Comparison of ENCODE assay signal across 2 cellular contexts in the genomic region with DNA sequence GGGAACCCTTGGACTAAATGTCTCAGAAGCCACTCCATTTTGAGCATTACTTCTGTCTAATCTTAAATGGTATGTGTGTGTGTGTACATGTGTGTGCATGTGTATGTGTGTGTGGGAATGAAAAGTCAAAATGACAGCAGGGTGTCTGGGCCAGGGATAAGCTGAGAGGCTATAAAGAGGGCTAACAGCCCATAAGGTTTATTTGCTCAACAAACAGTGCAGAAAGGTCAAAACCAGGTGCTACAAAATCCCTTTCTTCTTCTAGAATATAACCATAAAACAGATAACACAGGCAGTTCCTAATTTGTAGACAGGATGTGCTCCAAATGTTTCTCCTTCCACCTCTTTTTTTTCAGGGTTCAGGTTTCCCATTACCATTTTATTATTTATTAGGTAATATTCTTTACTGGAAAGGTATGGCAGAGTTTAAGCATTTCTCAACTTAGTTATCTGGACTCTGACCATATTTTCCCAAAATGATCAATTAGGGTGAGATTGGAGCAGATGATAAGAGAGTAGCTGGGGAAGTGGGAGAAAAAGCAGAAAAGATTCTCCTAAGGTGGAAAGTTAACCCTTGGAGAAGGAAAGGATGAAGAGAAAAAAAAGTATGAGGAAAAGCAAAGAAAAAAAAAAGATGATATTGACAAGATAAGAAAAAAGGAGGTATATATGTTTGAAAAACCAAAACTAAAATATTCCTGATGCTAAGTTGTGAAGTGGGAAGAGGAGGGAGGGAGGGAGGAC.
TF ChIP-seq lines count a peak whose summit lies in the region.

No MANE protein-coding gene starts in this region.

TF ChIP-seq in SK-N-SH, 30 proteins besides CTCF, POLR2A, EP300 and RAD21 (continued from another document):
- TF ChIP-seq, protein P1, sequence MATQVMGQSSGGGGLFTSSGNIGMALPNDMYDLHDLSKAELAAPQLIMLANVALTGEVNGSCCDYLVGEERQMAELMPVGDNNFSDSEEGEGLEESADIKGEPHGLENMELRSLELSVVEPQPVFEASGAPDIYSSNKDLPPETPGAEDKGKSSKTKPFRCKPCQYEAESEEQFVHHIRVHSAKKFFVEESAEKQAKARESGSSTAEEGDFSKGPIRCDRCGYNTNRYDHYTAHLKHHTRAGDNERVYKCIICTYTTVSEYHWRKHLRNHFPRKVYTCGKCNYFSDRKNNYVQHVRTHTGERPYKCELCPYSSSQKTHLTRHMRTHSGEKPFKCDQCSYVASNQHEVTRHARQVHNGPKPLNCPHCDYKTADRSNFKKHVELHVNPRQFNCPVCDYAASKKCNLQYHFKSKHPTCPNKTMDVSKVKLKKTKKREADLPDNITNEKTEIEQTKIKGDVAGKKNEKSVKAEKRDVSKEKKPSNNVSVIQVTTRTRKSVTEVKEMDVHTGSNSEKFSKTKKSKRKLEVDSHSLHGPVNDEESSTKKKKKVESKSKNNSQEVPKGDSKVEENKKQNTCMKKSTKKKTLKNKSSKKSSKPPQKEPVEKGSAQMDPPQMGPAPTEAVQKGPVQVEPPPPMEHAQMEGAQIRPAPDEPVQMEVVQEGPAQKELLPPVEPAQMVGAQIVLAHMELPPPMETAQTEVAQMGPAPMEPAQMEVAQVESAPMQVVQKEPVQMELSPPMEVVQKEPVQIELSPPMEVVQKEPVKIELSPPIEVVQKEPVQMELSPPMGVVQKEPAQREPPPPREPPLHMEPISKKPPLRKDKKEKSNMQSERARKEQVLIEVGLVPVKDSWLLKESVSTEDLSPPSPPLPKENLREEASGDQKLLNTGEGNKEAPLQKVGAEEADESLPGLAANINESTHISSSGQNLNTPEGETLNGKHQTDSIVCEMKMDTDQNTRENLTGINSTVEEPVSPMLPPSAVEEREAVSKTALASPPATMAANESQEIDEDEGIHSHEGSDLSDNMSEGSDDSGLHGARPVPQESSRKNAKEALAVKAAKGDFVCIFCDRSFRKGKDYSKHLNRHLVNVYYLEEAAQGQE (IDR thresholded peaks at IDR 0.05; ENCODE audit: low read depth, low read length): no peak
- no peak for TF ChIP-seq RFX5 (IDR thresholded peaks at IDR 0.05; ENCODE audit: low read length)
- TF ChIP-seq TCF12 (IDR thresholded peaks at IDR 0.05): no peak
- no peak for TF ChIP-seq NRF1 (IDR thresholded peaks at IDR 0.05; ENCODE audit: low read depth, low read length)
- TF ChIP-seq EZH2phosphoT487 (IDR thresholded peaks at IDR 0.05; ENCODE audit: borderline replicate concordance, low read depth): no peak
- TF ChIP-seq JUND (IDR thresholded peaks at IDR 0.05): no peak
- no peak for TF ChIP-seq FOSL2 (IDR thresholded peaks at IDR 0.05; ENCODE audit: borderline replicate concordance, low read depth)
- no peak for TF ChIP-seq SIN3A (IDR thresholded peaks at IDR 0.05; ENCODE audit: borderline replicate concordance, low read depth, low read length)
- TF ChIP-seq, protein P2, sequence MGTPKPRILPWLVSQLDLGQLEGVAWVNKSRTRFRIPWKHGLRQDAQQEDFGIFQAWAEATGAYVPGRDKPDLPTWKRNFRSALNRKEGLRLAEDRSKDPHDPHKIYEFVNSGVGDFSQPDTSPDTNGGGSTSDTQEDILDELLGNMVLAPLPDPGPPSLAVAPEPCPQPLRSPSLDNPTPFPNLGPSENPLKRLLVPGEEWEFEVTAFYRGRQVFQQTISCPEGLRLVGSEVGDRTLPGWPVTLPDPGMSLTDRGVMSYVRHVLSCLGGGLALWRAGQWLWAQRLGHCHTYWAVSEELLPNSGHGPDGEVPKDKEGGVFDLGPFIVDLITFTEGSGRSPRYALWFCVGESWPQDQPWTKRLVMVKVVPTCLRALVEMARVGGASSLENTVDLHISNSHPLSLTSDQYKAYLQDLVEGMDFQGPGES (IDR thresholded peaks at IDR 0.05; ENCODE audit: low read depth, low read length): no peak
- TF ChIP-seq FOXM1 (IDR thresholded peaks at IDR 0.05; ENCODE audit: low read depth): no peak
- no peak for TF ChIP-seq NFIC (IDR thresholded peaks at IDR 0.05; ENCODE audit: borderline replicate concordance)

TF ChIP-seq in SK-N-SH treated with all-trans-retinoic acid at 6 μM for 48 hours, 23 proteins besides CTCF, POLR2A, EP300 and RAD21 (continued from another document):
- TF ChIP-seq PPARA (CRISPR knock-in tag; IDR thresholded peaks at IDR 0.05; ENCODE audit: borderline replicate concordance): no peak
- no peak for TF ChIP-seq ARNTL (CRISPR knock-in tag; IDR thresholded peaks at IDR 0.05; ENCODE audit: borderline replicate concordance, low read depth)
- TF ChIP-seq, protein P3, sequence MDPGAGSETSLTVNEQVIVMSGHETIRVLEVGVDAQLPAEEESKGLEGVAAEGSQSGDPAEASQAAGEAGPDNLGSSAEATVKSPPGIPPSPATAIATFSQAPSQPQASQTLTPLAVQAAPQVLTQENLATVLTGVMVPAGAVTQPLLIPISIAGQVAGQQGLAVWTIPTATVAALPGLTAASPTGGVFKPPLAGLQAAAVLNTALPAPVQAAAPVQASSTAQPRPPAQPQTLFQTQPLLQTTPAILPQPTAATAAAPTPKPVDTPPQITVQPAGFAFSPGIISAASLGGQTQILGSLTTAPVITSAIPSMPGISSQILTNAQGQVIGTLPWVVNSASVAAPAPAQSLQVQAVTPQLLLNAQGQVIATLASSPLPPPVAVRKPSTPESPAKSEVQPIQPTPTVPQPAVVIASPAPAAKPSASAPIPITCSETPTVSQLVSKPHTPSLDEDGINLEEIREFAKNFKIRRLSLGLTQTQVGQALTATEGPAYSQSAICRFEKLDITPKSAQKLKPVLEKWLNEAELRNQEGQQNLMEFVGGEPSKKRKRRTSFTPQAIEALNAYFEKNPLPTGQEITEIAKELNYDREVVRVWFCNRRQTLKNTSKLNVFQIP (CRISPR knock-in tag; IDR thresholded peaks at IDR 0.05; ENCODE audit: borderline replicate concordance, low read depth): no peak
